17 cellular contexts compared by ENCODE assay signal in the genomic region with DNA sequence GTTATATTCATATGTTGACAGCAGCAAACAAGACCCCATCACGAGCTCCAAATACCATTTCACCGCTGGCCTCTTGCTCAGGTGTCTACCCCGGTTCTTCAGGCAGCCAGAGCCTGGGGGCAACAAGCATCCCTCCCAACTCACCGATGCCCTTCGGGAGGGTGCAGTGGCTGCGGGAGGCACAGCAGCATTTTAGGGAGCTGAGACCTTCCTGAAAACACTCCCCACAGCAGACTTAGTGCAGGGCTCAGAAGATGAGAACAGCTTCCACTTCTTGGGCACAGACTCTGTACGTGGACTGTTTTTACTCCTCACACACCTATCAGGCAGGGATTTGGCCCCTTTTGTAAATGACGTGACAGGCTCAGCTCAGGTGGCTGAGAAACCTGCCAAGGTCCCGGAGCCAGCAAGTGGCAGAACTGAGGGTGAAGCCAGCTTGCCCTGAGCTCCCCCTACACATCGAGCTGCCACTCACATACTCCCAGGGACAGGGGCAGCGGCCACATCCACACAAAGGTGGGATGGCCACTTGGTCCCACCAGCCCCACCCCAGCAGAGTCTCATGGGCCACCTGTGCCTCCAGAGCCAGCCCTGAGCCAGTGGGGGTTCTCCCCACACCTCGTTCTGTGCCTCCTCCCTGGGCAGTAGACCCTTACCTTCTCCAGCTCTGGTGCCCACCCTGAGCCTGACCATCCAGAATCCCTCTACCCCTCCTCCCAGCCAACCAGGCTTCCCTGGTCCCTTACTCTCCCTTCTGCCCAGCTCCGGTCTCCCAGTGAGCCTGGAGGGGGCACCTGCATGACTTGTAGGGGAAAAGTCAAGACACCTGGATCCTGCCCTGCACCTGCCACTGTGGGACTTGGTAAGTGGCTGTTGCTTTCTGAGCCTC. TPM values are rescaled to one million over a fixed set of nuclear protein-coding genes. Genes with fewer than 3 reads are reported as not detected.
A peak's percentile ranks its signal among the peaks of the same experiment; 100 is the strongest.
DNase-seq lines count a peak whose midpoint lies in the region; ATAC-seq, FAIRE-seq and TF ChIP-seq lines count a peak whose summit lies in the region.
"Had no signal": no experiment of that assay in that cellular context is flagged by ENCODE, and none has a peak within 500 bp of the region (broad histone marks: within the 10 kb centered on the region; RNA-seq: fewer than 3 reads in every experiment).

No MANE protein-coding gene starts in this region.

- in situ Hi-C loops in HepG2 (cut with HindIII; ENCODE audit: extremely low pct_ligation_motif_present, low pct_unique_long_range_greater_than_20kb) = no loop called here

- BruUV-seq in HepG2 (replicated peaks; lab: Mats Ljungman, UMichigan) = no TSS peak

- ATAC-seq in HepG2 (no peak), right lobe of liver (no peak), foreskin keratinocyte (peak; percentile 11), upper lobe of right lung (peak; percentile 28), SK-N-SH treated with all-trans-retinoic acid at 6 μM for 48 hours (no peak), GM18867 (IDR thresholded peaks at IDR 0.05; ENCODE audit: unreplicated experiment) (no peak)

- H3K27me3 ChIP-seq in HepG2 (ENCODE audit: control insufficient read depth in 1 of 2, insufficient read depth in 2 of 2, low read length in 2 of 2) (peaks cover 2 to 56% of the 10 kb centered on the region in 2 experiments; a peak in 3 of 5 replicates), right lobe of liver (no peaks in the 10 kb centered on the region), foreskin keratinocyte (no peaks in the 10 kb centered on the region), upper lobe of right lung (no peaks in the 10 kb centered on the region)
- H3K27me3 ChIP-seq: BLaER1 had no signal

- H3K9ac ChIP-seq in HepG2 (ENCODE audit: insufficient read depth, low read depth, low read length) = no peak overlapping the region
- H3K9ac ChIP-seq: BLaER1 had no signal

- TF ChIP-seq POLR2A in HepG2 (IDR thresholded peaks at IDR 0.05; ENCODE audit: insufficient read depth in 1 of 2, low read depth in 2 of 2, low read length in 2 of 2) = no peak
- no peak for TF ChIP-seq POLR2A in right lobe of liver (IDR thresholded peaks at IDR 0.05)

- intact Hi-C loops in HepG2 (cut with micrococcal nuclease; ENCODE audit: unreplicated experiment) = no loop called here
- intact Hi-C loops in right lobe of liver (cut with DNase I) = no loop called here
- intact Hi-C loops in posterior vena cava (cut with DNase I) = no loop called here
- intact Hi-C loops in upper lobe of right lung (cut with DNase I) = no loop called here

- POLR2A ChIA-PET in HepG2 (lab: Yijun Ruan, JAX) = no interaction called here

- no peak for TF ChIP-seq EP300 in HepG2 (IDR thresholded peaks at IDR 0.05; ENCODE audit: low read depth in 2 of 2, low read length in 2 of 2)
- no peak for TF ChIP-seq EP300 in HepG2 (CRISPR knock-in tag; IDR thresholded peaks at IDR 0.05; ENCODE audit: borderline replicate concordance)

- no peak overlapping the region for H2AFZ ChIP-seq in HepG2 (ENCODE audit: low read length)

- H3K9me3 ChIP-seq in HepG2 (ENCODE audit: low read length) = no peaks in the 10 kb centered on the region
- H3K9me3 ChIP-seq in right lobe of liver = no peaks in the 10 kb centered on the region
- no peaks in the 10 kb centered on the region for H3K9me3 ChIP-seq in upper lobe of right lung

- H3K27ac ChIP-seq in HepG2 (ENCODE audit: extremely low read length, insufficient read depth, low read length) (no peak overlapping the region), right lobe of liver (no peak overlapping the region), foreskin keratinocyte (no peak overlapping the region), upper lobe of right lung (no peak overlapping the region)
- H3K27ac ChIP-seq: BLaER1 had no signal

- CTCF ChIA-PET in HepG2 (lab: Yijun Ruan, JAX; ENCODE audit: low intra/inter-chr PET ratio, low total read pairs) = no interaction called here

- WGBS in HepG2 (ENCODE audit: low lambda C conversion rate) = 58% methylated on average over 11 of the region's 13 CpGs
- 78% methylated on average over 3 of the region's 13 CpGs for whole genome bisulfite sequencing in right lobe of liver (ENCODE audit: insufficient coverage, low coverage, low lambda C conversion rate, missing lambda C conversion rate)

- H3K36me3 ChIP-seq in HepG2 (replicated peaks in 1 of 2; ENCODE audit: control insufficient read depth in 1 of 2, insufficient read depth in 2 of 2, low read length in 2 of 2) (no peaks in the 10 kb centered on the region), right lobe of liver (no peaks in the 10 kb centered on the region), upper lobe of right lung (no peaks in the 10 kb centered on the region)
- H3K36me3 ChIP-seq: BLaER1 had no signal

- FAIRE-seq in HepG2 (lab: Jason Lieb, UNC) = no peak
- FAIRE-seq: GM12891 had no signal

- DNase-seq in HepG2 (ENCODE audit: low spot score) = no peak
- no peak for DNase-seq in right lobe of liver
- no peak for DNase-seq in foreskin keratinocyte
- DNase-seq in posterior vena cava (ENCODE audit: low spot score) = peak; percentile 62
- DNase-seq in upper lobe of right lung = no peak
- DNase-seq in kidney tubule cell (ENCODE audit: low spot score) = no peak
- DNase-seq: 8988T; AML-193; CD4-positive, CD25-positive, alpha-beta regulatory T cell; DMS79; GOT3; HCEC 1CT; HFFc6 had no signal

- no peak overlapping the region for H3K4me3 ChIP-seq in HepG2 (replicated peaks in 1 of 3; ENCODE audit: insufficient read depth in 1 of 3, low read depth in 2 of 3, low read length in 3 of 3)
- no peak overlapping the region for H3K4me3 ChIP-seq in right lobe of liver
- H3K4me3 ChIP-seq in upper lobe of right lung = no peak overlapping the region
- H3K4me3 ChIP-seq: BLaER1 had no signal

- no peak for TF ChIP-seq CTCF in HepG2 (CRISPR knock-in tag; IDR thresholded peaks at IDR 0.05)
- TF ChIP-seq CTCF in right lobe of liver (IDR thresholded peaks at IDR 0.05) = no peak
- TF ChIP-seq CTCF in foreskin keratinocyte (conservative IDR thresholded peaks at IDR 0.05) = no peak
- TF ChIP-seq CTCF in upper lobe of right lung (IDR thresholded peaks at IDR 0.05) = no peak

- peaks cover 17% of the 10 kb centered on the region for H3K4me1 ChIP-seq in HepG2 (ENCODE audit: insufficient read depth, low read length)
- H3K4me1 ChIP-seq in right lobe of liver = peaks cover 0 to 24% (median 9%) of the 10 kb centered on the region in 4 donors
- H3K4me1 ChIP-seq in foreskin keratinocyte = no peaks in the 10 kb centered on the region
- H3K4me1 ChIP-seq in upper lobe of right lung = no peaks in the 10 kb centered on the region
- H3K4me1 ChIP-seq: BLaER1 had no signal

- H3K4me2 ChIP-seq in HepG2 (ENCODE audit: low read depth, low read length) = no peak overlapping the region
- H3K4me2 ChIP-seq: BLaER1 had no signal

- H4K20me1 ChIP-seq in HepG2 (ENCODE audit: insufficient read depth, low read length) = no peaks in the 10 kb centered on the region
- H4K20me1 ChIP-seq: BLaER1 had no signal

- H3K79me2 ChIP-seq in HepG2 (ENCODE audit: insufficient read depth, low read length) = no peaks in the 10 kb centered on the region

- TF ChIP-seq RAD21 in HepG2 (CRISPR knock-in tag; IDR thresholded peaks at IDR 0.05) = no peak

TF ChIP-seq in HepG2, 621 proteins besides CTCF, POLR2A, EP300 and RAD21:
- TF ChIP-seq NFIB (CRISPR knock-in tag; IDR thresholded peaks at IDR 0.05; ENCODE audit: borderline replicate concordance) (0 out of 2 replicates have a peak, but pooled peaks have one; percentile 31), SIN3A (IDR thresholded peaks at IDR 0.05; ENCODE audit: borderline replicate concordance, low read depth, low read length) (no peak)

TF ChIP-seq in SK-N-SH treated with all-trans-retinoic acid at 6 μM for 48 hours, 23 proteins besides CTCF, POLR2A, EP300 and RAD21 (continues in another document):
- no peak for TF ChIP-seq CSDC2 (CRISPR knock-in tag; IDR thresholded peaks at IDR 0.05)
- no peak for TF ChIP-seq TCF4 (CRISPR knock-in tag; IDR thresholded peaks at IDR 0.05; ENCODE audit: borderline replicate concordance)
- TF ChIP-seq RARB (CRISPR knock-in tag; IDR thresholded peaks at IDR 0.05) = no peak
- no peak for TF ChIP-seq BACH2 (CRISPR knock-in tag; IDR thresholded peaks at IDR 0.05; ENCODE audit: borderline replicate concordance)
- TF ChIP-seq ZFP3 (CRISPR knock-in tag; IDR thresholded peaks at IDR 0.05) = no peak
- no peak for TF ChIP-seq TOX (CRISPR knock-in tag; IDR thresholded peaks at IDR 0.05; ENCODE audit: borderline replicate concordance)
- TF ChIP-seq ZC3H10 (CRISPR knock-in tag; IDR thresholded peaks at IDR 0.05) = no peak

RNA-seq across cellular contexts. Expression of a gene that starts 28.5 kb away (rescaled TPM):
- not detected in 2 replicates for total RNA-seq in HepG2 (2016; rRNA removed; fragmentation: Illumina TruSeq; extraction: Trizol)
- total RNA-seq in HepG2 (2016; cell fraction: cytosol; rRNA removed; fragmentation: Illumina TruSeq; extraction: Trizol; ENCODE audit: low read depth) = not detected in 2 replicates
- total RNA-seq in HepG2 (2016; cell fraction: insoluble cytoplasmic fraction; rRNA removed; fragmentation: Illumina TruSeq; extraction: Trizol) = not detected in 2 replicates
- total RNA-seq in HepG2 (2016; cell fraction: membrane; rRNA removed; fragmentation: Illumina TruSeq; extraction: Trizol) = not detected in 2 replicates
- not detected in 2 replicates for total RNA-seq in HepG2 (2016; cell fraction: nucleus; rRNA removed; fragmentation: Illumina TruSeq; extraction: Trizol)
- not detected in 2 replicates for polyA plus RNA-seq in HepG2 (2011; rRNA removed)
- polyA plus RNA-seq in HepG2 (2011; cell fraction: cytosol; rRNA removed) = not detected in 2 replicates
- not detected in 2 replicates for polyA plus RNA-seq in HepG2 (2011; cell fraction: nucleus; rRNA removed)
- not detected in 2 replicates for polyA plus RNA-seq in HepG2 (2012)
- not detected in 2 replicates for polyA plus RNA-seq in HepG2 (2016; cell fraction: cytosol; fragmentation: Illumina TruSeq; extraction: Trizol; ENCODE audit: low read depth)
- not detected in 2 replicates for polyA plus RNA-seq in HepG2 (2016; cell fraction: insoluble cytoplasmic fraction; fragmentation: Illumina TruSeq; extraction: Trizol; ENCODE audit: low read depth)
- polyA plus RNA-seq in HepG2 (2016; cell fraction: membrane; fragmentation: Illumina TruSeq; extraction: Trizol; ENCODE audit: low read depth) = not detected in 2 replicates
- not detected in 2 replicates for polyA plus RNA-seq in HepG2 (2016; cell fraction: nucleus; fragmentation: Illumina TruSeq; extraction: Trizol; ENCODE audit: insufficient read depth, low read depth)
- polyA minus RNA-seq in HepG2 (2011; rRNA and poly(A)+ RNA removed; ENCODE audit: low replicate concordance) = not detected in 2 replicates
- not detected in 2 replicates for polyA minus RNA-seq in HepG2 (2011; cell fraction: cytosol; rRNA and poly(A)+ RNA removed)
- polyA minus RNA-seq in HepG2 (2011; cell fraction: nucleus; rRNA and poly(A)+ RNA removed) = not detected in 2 replicates
- under 1 TPM in 1 of 6 experiments, not detected in 5; 0.05 TPM for total RNA-seq in right lobe of liver
- total RNA-seq in foreskin keratinocyte = 5.9 and 6.4 TPM in 2 replicates
- 4.1 and 5.1 TPM in 2 replicates for polyA plus RNA-seq in foreskin keratinocyte
- total RNA-seq in posterior vena cava = under 1 TPM; 0.29 to 0.88 TPM
- total RNA-seq in upper lobe of right lung = not detected
- total RNA-seq: CD4-positive, CD25-positive, alpha-beta regulatory T cell had no signal
- polyA plus RNA-seq: CD4-positive, CD25-positive, alpha-beta regulatory T cell had no signal

Comparison
In these comparisons a context has a peak if more than half of its experiments do, and no peak if none do; other contexts are left out.
1. ATAC-seq: peak in foreskin keratinocyte (single experiment) and upper lobe of right lung (single experiment); none in HepG2 (single experiment), right lobe of liver (0 of 4), SK-N-SH treated with all-trans-retinoic acid at 6 μM for 48 hours (single experiment) and GM18867 (single experiment).